8 cellular contexts compared by ENCODE assay signal in the genomic region with DNA sequence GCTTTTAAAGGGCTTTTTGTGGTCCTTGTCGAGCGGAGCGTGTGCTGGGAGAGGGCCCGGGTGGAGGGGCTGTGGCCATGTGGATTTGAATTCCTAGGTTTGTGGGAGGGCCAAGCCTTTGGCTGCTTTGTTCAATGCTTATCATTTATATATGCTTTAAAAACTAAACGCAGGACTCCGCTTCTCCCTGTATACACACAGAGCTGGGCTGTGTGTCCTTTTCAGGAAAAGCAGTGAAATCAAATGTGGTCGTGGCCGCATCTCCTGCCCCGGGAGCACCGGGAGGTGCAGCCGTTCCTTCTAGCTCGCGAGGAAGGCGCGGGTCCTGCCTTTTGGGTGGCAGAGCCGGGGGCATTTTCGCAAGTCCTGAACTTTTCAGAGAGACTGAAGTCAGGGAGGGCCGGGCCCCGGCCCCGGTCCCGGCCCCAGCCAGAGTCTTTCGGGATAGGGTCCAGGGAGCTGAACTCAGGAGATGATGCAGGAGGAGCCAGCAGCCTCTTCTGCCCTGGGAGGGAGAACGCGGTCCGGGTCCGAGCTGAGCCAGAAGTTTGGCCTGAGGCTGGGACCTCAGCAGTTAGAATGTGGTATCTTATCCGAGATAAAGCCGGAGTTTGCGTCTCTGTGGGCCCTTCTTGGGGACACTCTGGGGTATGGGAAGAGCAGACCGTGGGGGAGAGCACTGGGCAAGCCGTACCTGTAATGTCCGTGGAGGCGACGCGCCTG.
DNase-seq lines count a peak whose midpoint lies in the region; ATAC-seq and TF ChIP-seq lines count a peak whose summit lies in the region.

No MANE protein-coding gene starts in this region.

- H4K5ac ChIP-seq in mesendoderm (ENCODE audit: low read length) = no peak overlapping the region

- no peak overlapping the region for H2BK5ac ChIP-seq in mesendoderm (ENCODE audit: low read length)

- in situ Hi-C loops in ACHN (cut with HindIII; ENCODE audit: low pct_ligation_motif_present, low pct_unique_long_range_greater_than_20kb, low sequenced_read_pairs) = no loop called here
- in situ Hi-C loops in transverse colon (cut with MboI; ENCODE audit: low pct_ligation_motif_present in 1 of 4, low pct_unique_long_range_greater_than_20kb in 1 of 4, low sequenced_read_pairs in 3 of 4) = no loop called here

- H3K9ac ChIP-seq in mesendoderm (ENCODE audit: low read length) = peak overlapping the region; percentile 79

- peak overlapping the region; percentile 98 for H3K4me2 ChIP-seq in mesendoderm (ENCODE audit: low read length)

- peak; percentile 4 for ATAC-seq in GM18909 (IDR thresholded peaks at IDR 0.05; ENCODE audit: poor library complexity, unreplicated experiment)
- ATAC-seq in HG03280 (IDR thresholded peaks at IDR 0.05; ENCODE audit: unreplicated experiment) = peak; percentile 11

- intact Hi-C loops in dendritic cell treated with granulocyte-macrophage colony-stimulating factor and Interleukin-4, amounts not matched to agents 40 ng/mL and 50 ng/mL, for 4 days (cut with micrococcal nuclease) = loop anchor here (5.0 kb wide), 1 partner anchor 77 kb away; no protein-coding TSS in a partner anchor
- intact Hi-C loops in transverse colon (cut with DNase I; ENCODE audit: low total_unique reads) = no loop called here

- H3K4ac ChIP-seq in mesendoderm (ENCODE audit: low read depth, low read length) = no peak overlapping the region

- H3K36me3 Mint-ChIP-seq in T-helper 1 cell treated with Interleukin-12 subunit alpha and Interleukin-12 subunit beta and Interleukin-4 antibody, amounts not matched to agents 30 μg/mL and 1 μg/mL, for 36 hours (ENCODE audit: low read depth) = peaks cover 15% of the 10 kb centered on the region
- peaks cover 9% of the 10 kb centered on the region for H3K36me3 Mint-ChIP-seq in dendritic cell treated with granulocyte-macrophage colony-stimulating factor and Interleukin-4, amounts not matched to agents 40 ng/mL and 50 ng/mL, for 4 days (ENCODE audit: low read depth)

- H3K4me1 ChIP-seq in mesendoderm (ENCODE audit: control insufficient read depth, low read depth, low read length) (peaks cover 5% of the 10 kb centered on the region), transverse colon (peaks cover 0 to 26% (median 21%) of the 10 kb centered on the region in 4 donors)

- H3K9me3 ChIP-seq in transverse colon = no peaks in the 10 kb centered on the region

- H3K36me3 ChIP-seq in mesendoderm (ENCODE audit: control insufficient read depth, insufficient read depth, low read length) (no peaks in the 10 kb centered on the region), transverse colon (no peaks in the 10 kb centered on the region)

- H3K56ac ChIP-seq in mesendoderm (ENCODE audit: low read length) = peak overlapping the region; percentile 89

- TF ChIP-seq EP300 in transverse colon (IDR thresholded peaks at IDR 0.05; ENCODE audit: low read depth) = no peak

- H3K27ac Mint-ChIP-seq in T-helper 1 cell treated with Interleukin-12 subunit alpha and Interleukin-12 subunit beta and Interleukin-4 antibody, amounts not matched to agents 30 μg/mL and 1 μg/mL, for 36 hours = peak overlapping the region; percentile 79
- peak overlapping the region; percentile 47 for H3K27ac Mint-ChIP-seq in dendritic cell treated with granulocyte-macrophage colony-stimulating factor and Interleukin-4, amounts not matched to agents 40 ng/mL and 50 ng/mL, for 4 days

- H3K27me3 ChIP-seq in mesendoderm (ENCODE audit: insufficient read depth, low read length, poor library complexity) (no peaks in the 10 kb centered on the region), transverse colon (peaks cover 32% of the 10 kb centered on the region)

- DNase-seq in ACHN (peak; percentile 32), mesendoderm (peak; percentile 59), transverse colon (no peak), NCI-H128 (lab: John Stamatoyannopoulos, UW; ENCODE audit: unreplicated experiment) (no peak)

- H2BK120ac ChIP-seq in mesendoderm (ENCODE audit: low read depth, low read length) = no peak overlapping the region

- no CpG with 5 or more reads among the region's 35 CpGs for WGBS in mesendoderm (ENCODE audit: extremely low coverage, insufficient coverage, low lambda C conversion rate)
- 0 to 13% methylated on average over 2 to 35 of the region's 35 CpGs for WGBS in transverse colon (ENCODE audit: low coverage in 1 of 2), 2 donors

- no peak overlapping the region for H2BK15ac ChIP-seq in mesendoderm (replicated peaks; ENCODE audit: low read depth)

- H4K8ac ChIP-seq in mesendoderm (ENCODE audit: low read depth, low read length) = no peak overlapping the region

- H3K4me3 ChIP-seq in mesendoderm (ENCODE audit: low read length) = peak overlapping the region; percentile 71
- peak overlapping the region; percentile 45 to 66 (median 57) for H3K4me3 ChIP-seq in transverse colon

- peak overlapping the region; percentile 91 for H3K4me3 Mint-ChIP-seq in T-helper 1 cell treated with Interleukin-12 subunit alpha and Interleukin-12 subunit beta and Interleukin-4 antibody, amounts not matched to agents 30 μg/mL and 1 μg/mL, for 36 hours
- peak overlapping the region; percentile 87 for H3K4me3 Mint-ChIP-seq in dendritic cell treated with granulocyte-macrophage colony-stimulating factor and Interleukin-4, amounts not matched to agents 40 ng/mL and 50 ng/mL, for 4 days

- H2AK5ac ChIP-seq in mesendoderm (ENCODE audit: low read length) = no peak overlapping the region

- H3K18ac ChIP-seq in mesendoderm (ENCODE audit: low read length) = peak overlapping the region; percentile 81

- no peak for TF ChIP-seq POLR2A in transverse colon (IDR thresholded peaks at IDR 0.05)

- H3K23ac ChIP-seq in mesendoderm (ENCODE audit: low read length) = peak overlapping the region; percentile 97

- no peaks in the 10 kb centered on the region for H3K9me3 Mint-ChIP-seq in T-helper 1 cell treated with Interleukin-12 subunit alpha and Interleukin-12 subunit beta and Interleukin-4 antibody, amounts not matched to agents 30 μg/mL and 1 μg/mL, for 36 hours
- H3K9me3 Mint-ChIP-seq in dendritic cell treated with granulocyte-macrophage colony-stimulating factor and Interleukin-4, amounts not matched to agents 40 ng/mL and 50 ng/mL, for 4 days = no peaks in the 10 kb centered on the region

- peaks cover 4% of the 10 kb centered on the region for H3K79me2 ChIP-seq in mesendoderm (ENCODE audit: control insufficient read depth, insufficient read depth, low read length)

- H3K79me1 ChIP-seq in mesendoderm (ENCODE audit: low read length) = peaks cover 2% of the 10 kb centered on the region

- peaks cover 40% of the 10 kb centered on the region for H3K4me1 Mint-ChIP-seq in T-helper 1 cell treated with Interleukin-12 subunit alpha and Interleukin-12 subunit beta and Interleukin-4 antibody, amounts not matched to agents 30 μg/mL and 1 μg/mL, for 36 hours (ENCODE audit: low read depth)
- peaks cover 40% of the 10 kb centered on the region for H3K4me1 Mint-ChIP-seq in dendritic cell treated with granulocyte-macrophage colony-stimulating factor and Interleukin-4, amounts not matched to agents 40 ng/mL and 50 ng/mL, for 4 days (ENCODE audit: low read depth)

- peaks cover 4% of the 10 kb centered on the region for H3K27me3 Mint-ChIP-seq in T-helper 1 cell treated with Interleukin-12 subunit alpha and Interleukin-12 subunit beta and Interleukin-4 antibody, amounts not matched to agents 30 μg/mL and 1 μg/mL, for 36 hours (ENCODE audit: low read depth)
- peaks cover 33% of the 10 kb centered on the region for H3K27me3 Mint-ChIP-seq in dendritic cell treated with granulocyte-macrophage colony-stimulating factor and Interleukin-4, amounts not matched to agents 40 ng/mL and 50 ng/mL, for 4 days

- H3K27ac ChIP-seq in mesendoderm (ENCODE audit: low read depth, low read length) (no peak overlapping the region), transverse colon (peak overlapping the region; percentile 67 to 86 (median 80))

- TF ChIP-seq CTCF in transverse colon (IDR thresholded peaks at IDR 0.05) = no peak

Comparison
In these comparisons a context has a peak if more than half of its experiments do, and no peak if none do; other contexts are left out.
1. DNase-seq: peak in ACHN (single experiment) and mesendoderm (single experiment); none in transverse colon (single experiment) and NCI-H128 (single experiment).